In genomic region chr3:59046839-59047238, GRCh38 we compare ENCODE assay signal across 26 cellular contexts. TPM values are rescaled to one million over a fixed set of nuclear protein-coding genes. Genes with fewer than 3 reads are reported as not detected.
DNase-seq lines count a peak whose midpoint lies in the region; ATAC-seq and TF ChIP-seq lines count a peak whose summit lies in the region.
"Had no signal": no experiment of that assay in that cellular context is flagged by ENCODE, and none has a peak within 500 bp of the region (broad histone marks: within the 10 kb centered on the region; RNA-seq: fewer than 3 reads in every experiment).

No MANE protein-coding gene starts in this region.

- TF ChIP-seq CTCF in Calu3 (IDR thresholded peaks at IDR 0.05; ENCODE audit: unreplicated experiment) = no peak

- H3K4me1 ChIP-seq in BLaER1 = peaks cover 64% of the 10 kb centered on the region
- H3K4me1 ChIP-seq: right lobe of liver had no signal

- peaks cover 23% of the 10 kb centered on the region for H3K4me1 Mint-ChIP-seq in Calu3 (ENCODE audit: low read depth, unreplicated experiment)

- intact Hi-C loops in Calu3 (cut with micrococcal nuclease; ENCODE audit: unreplicated experiment) = no loop called here

- H3K4me3 Mint-ChIP-seq in Calu3 (ENCODE audit: low read depth, unreplicated experiment) = no peak overlapping the region
- H3K4me3 Mint-ChIP-seq: activated CD4-positive, alpha-beta memory T cell treated with anti-CD3 and anti-CD28 coated beads, Interleukin-2, amount 10 ng/mL, durations not matched to agents 7 days and 5 days; activated naive CD4-positive, alpha-beta T cell treated with anti-CD3 and anti-CD28 coated beads, Interleukin-2, amount 10 ng/mL, durations not matched to agents 7 days and 5 days; brain; CD4-positive, CD25-positive, alpha-beta regulatory T cell; T-cell had no signal

- no peaks in the 10 kb centered on the region for H4K20me1 ChIP-seq in BLaER1

- H3K9me3 Mint-ChIP-seq in Calu3 (ENCODE audit: low read depth, unreplicated experiment) = no peaks in the 10 kb centered on the region
- H3K9me3 Mint-ChIP-seq: activated CD4-positive, alpha-beta memory T cell treated with anti-CD3 and anti-CD28 coated beads, Interleukin-2, amount 10 ng/mL, durations not matched to agents 7 days and 5 days; activated naive CD4-positive, alpha-beta T cell treated with anti-CD3 and anti-CD28 coated beads, Interleukin-2, amount 10 ng/mL, durations not matched to agents 7 days and 5 days; CD4-positive, CD25-positive, alpha-beta regulatory T cell; T-cell had no signal

- H3K27ac Mint-ChIP-seq in Calu3 (ENCODE audit: unreplicated experiment) = peak overlapping the region; percentile 2
- H3K27ac Mint-ChIP-seq: activated CD4-positive, alpha-beta memory T cell treated with anti-CD3 and anti-CD28 coated beads, Interleukin-2, amount 10 ng/mL, durations not matched to agents 7 days and 5 days; activated naive CD4-positive, alpha-beta T cell treated with anti-CD3 and anti-CD28 coated beads, Interleukin-2, amount 10 ng/mL, durations not matched to agents 7 days and 5 days; brain; T-cell had no signal

- no peak for DNase-seq in Calu3
- DNase-seq in NCI-H748 (lab: John Stamatoyannopoulos, UW; ENCODE audit: unreplicated experiment) = peak; percentile 75
- peak; percentile 11 for DNase-seq in iPS-NIHi11 (ENCODE audit: low spot score)
- no peak for DNase-seq in UCSD-AML1 (lab: John Stamatoyannopoulos, UW; ENCODE audit: unreplicated experiment)
- DNase-seq in effector CD4-positive, alpha-beta T cell = no peak
- DNase-seq: activated CD4-positive, alpha-beta memory T cell treated with anti-CD3 and anti-CD28 coated beads, Interleukin-2, amount 10 ng/mL, durations not matched to agents 7 days and 5 days; activated CD8-positive, alpha-beta memory T cell treated with anti-CD3 and anti-CD28 coated beads, Interleukin-2, amount 50 U/mL, for 48 hours; activated naive CD4-positive, alpha-beta T cell treated with anti-CD3 and anti-CD28 coated beads, Interleukin-2, amount 10 ng/mL, durations not matched to agents 7 days and 5 days; CD4-positive, CD25-positive, alpha-beta regulatory T cell; foreskin fibroblast; head of caudate nucleus; Kasumi-1; NCI-H187 treated with DMSO at 0.1 percent for 48 hours; NCI-H524 treated with DMSO at 0.1 percent for 48 hours; posterior cingulate gyrus; right lobe of liver; stimulated activated CD4-positive, alpha-beta T cell treated with anti-CD3 and anti-CD28 coated beads, Interleukin-12 subunit alpha, Interleukin-12 subunit beta, amount 100 ng/mL, for 4 hours; stimulated activated CD4-positive, alpha-beta T cell treated with anti-CD3 and anti-CD28 coated beads, Interleukin-4, amount 100 ng/mL, for 1 hour; T-cell; trophoblast cell had no signal

- no peak for ATAC-seq in GM21529 (IDR thresholded peaks at IDR 0.05; ENCODE audit: unreplicated experiment)
- ATAC-seq: activated CD4-positive, CD25-positive, alpha-beta regulatory T cell treated with anti-CD3 and anti-CD28 coated beads, Interleukin-2, amount 50 U/mL, for 24 hours; HepG2; right lobe of liver; T-cell had no signal

- no TSS peak for BruUV-seq in Calu3 (replicated peaks; lab: Mats Ljungman, UMichigan)

- no peaks in the 10 kb centered on the region for H3K27me3 Mint-ChIP-seq in Calu3 (ENCODE audit: unreplicated experiment)
- H3K27me3 Mint-ChIP-seq: activated CD4-positive, alpha-beta memory T cell treated with anti-CD3 and anti-CD28 coated beads, Interleukin-2, amount 10 ng/mL, durations not matched to agents 7 days and 5 days; brain; T-cell had no signal

- H3K27me3 ChIP-seq in BLaER1 = no peaks in the 10 kb centered on the region
- H3K27me3 ChIP-seq: right lobe of liver had no signal

- peaks cover 20% of the 10 kb centered on the region for H3K36me3 Mint-ChIP-seq in Calu3 (ENCODE audit: insufficient read depth, unreplicated experiment)
- H3K36me3 Mint-ChIP-seq: activated naive CD4-positive, alpha-beta T cell treated with anti-CD3 and anti-CD28 coated beads, Interleukin-2, amount 10 ng/mL, durations not matched to agents 7 days and 5 days; brain; CD4-positive, CD25-positive, alpha-beta regulatory T cell; T-cell had no signal

- no peak overlapping the region for H3K27ac ChIP-seq in BLaER1
- H3K27ac ChIP-seq: right lobe of liver had no signal

- H3K9ac ChIP-seq in BLaER1 = no peak overlapping the region

- H3K36me3 ChIP-seq in BLaER1 = peaks cover 16% of the 10 kb centered on the region
- H3K36me3 ChIP-seq: right lobe of liver had no signal

- CTCF ChIA-PET in Calu3 (lab: Charles Lee) = interaction anchor here (1.0 kb wide), 1 partner anchor 52 kb away, joined by 3 read pairs; no protein-coding TSS in a partner anchor

- H3K9me3 ChIP-seq in BLaER1 = peaks cover 7% of the 10 kb centered on the region; the same call in 1 of the 2 replicates
- H3K9me3 ChIP-seq: right lobe of liver had no signal

- peak overlapping the region; percentile 90 for H3K4me2 ChIP-seq in BLaER1

- no peak overlapping the region for H3K4me3 ChIP-seq in BLaER1
- H3K4me3 ChIP-seq: lung, right lobe of liver had no signal

RNA-seq across cellular contexts. Expression of gene CFAP20DC, which starts 3.0 kb away (rescaled TPM):
- 5.8 and 5.9 TPM in 2 replicates for total RNA-seq in Calu3 (2022)
- total RNA-seq: HepG2 had no signal

Comparison
In these comparisons a context has a peak if more than half of its experiments do, and no peak if none do; other contexts are left out.
1. DNase-seq: peak in NCI-H748 (single experiment) and iPS-NIHi11 (single experiment); none in Calu3 (single experiment), UCSD-AML1 (single experiment) and effector CD4-positive, alpha-beta T cell (single experiment).